Comparison of ENCODE assay signal across 9 cellular contexts in genomic region chr12:54658306-54659264, GRCh38. TPM values are rescaled to one million over a fixed set of nuclear protein-coding genes. Genes with fewer than 3 reads are reported as not detected.
A peak's percentile ranks its signal among the peaks of the same experiment; 100 is the strongest.
DNase-seq lines count a peak whose midpoint lies in the region; ATAC-seq and TF ChIP-seq lines count a peak whose summit lies in the region.
"Had no signal": no experiment of that assay in that cellular context is flagged by ENCODE, and none has a peak within 500 bp of the region (broad histone marks: within the 10 kb centered on the region; RNA-seq: fewer than 3 reads in every experiment).

No MANE protein-coding gene starts in this region.

- DNase-seq in CD1c-positive myeloid dendritic cell (ENCODE audit: extremely low spot score): peak; percentile 57
- peak; percentile 15 for DNase-seq in RPMI7951 (ENCODE audit: low read depth)
- peak; percentile 55 for DNase-seq in activated naive CD8-positive, alpha-beta T cell treated with anti-CD3 and anti-CD28 coated beads for 36 hours
- DNase-seq in right lobe of liver: peak in 2 of 3 donors; percentile 46 to 60
- no peak for DNase-seq in upper lobe of right lung
- DNase-seq in amniotic stem cell (lab: John Stamatoyannopoulos, UW): no peak

- H3K27me3 ChIP-seq in right lobe of liver: no peaks in the 10 kb centered on the region
- H3K27me3 ChIP-seq in upper lobe of right lung: peaks cover 5% of the 10 kb centered on the region

- H3K27ac Mint-ChIP-seq in activated naive CD8-positive, alpha-beta T cell treated with anti-CD3 and anti-CD28 coated beads for 36 hours: no peak overlapping the region

- H3K4me3 ChIP-seq in right lobe of liver: no peak overlapping the region
- no peak overlapping the region for H3K4me3 ChIP-seq in upper lobe of right lung
- H3K4me3 ChIP-seq: SJSA1 had no signal

- peaks cover 4% of the 10 kb centered on the region for H3K27me3 Mint-ChIP-seq in activated naive CD8-positive, alpha-beta T cell treated with anti-CD3 and anti-CD28 coated beads for 36 hours

- H3K9me3 ChIP-seq in right lobe of liver (no peaks in the 10 kb centered on the region), upper lobe of right lung (no peaks in the 10 kb centered on the region)
- H3K9me3 ChIP-seq: SJSA1 had no signal

- H3K4me3 Mint-ChIP-seq in activated naive CD8-positive, alpha-beta T cell treated with anti-CD3 and anti-CD28 coated beads for 36 hours: no peak overlapping the region

- H3K4me1 ChIP-seq in right lobe of liver (peaks cover 0 to 13% (median 0%) of the 10 kb centered on the region in 4 donors), upper lobe of right lung (no peaks in the 10 kb centered on the region)

- no peaks in the 10 kb centered on the region for H3K4me1 Mint-ChIP-seq in activated naive CD8-positive, alpha-beta T cell treated with anti-CD3 and anti-CD28 coated beads for 36 hours

- ATAC-seq in GM19035 (IDR thresholded peaks at IDR 0.05; ENCODE audit: unreplicated experiment) (peak; percentile 64), HG03457 (IDR thresholded peaks at IDR 0.05; ENCODE audit: unreplicated experiment) (peak; percentile 81), right lobe of liver (peak; percentile 74 to 86 (median 80)), upper lobe of right lung (peak; percentile 83)

- intact Hi-C loops in right lobe of liver (cut with DNase I): no loop called here
- intact Hi-C loops in upper lobe of right lung (cut with DNase I): no loop called here

- H3K9me3 Mint-ChIP-seq in activated naive CD8-positive, alpha-beta T cell treated with anti-CD3 and anti-CD28 coated beads for 36 hours: no peaks in the 10 kb centered on the region

- H3K27ac ChIP-seq in right lobe of liver: no peak overlapping the region
- H3K27ac ChIP-seq in upper lobe of right lung: no peak overlapping the region
- H3K27ac ChIP-seq: SJSA1 had no signal

- 48% methylated on average over 15 of the region's 19 CpGs for WGBS in right lobe of liver (ENCODE audit: insufficient coverage, low coverage, low lambda C conversion rate, missing lambda C conversion rate)

- TF ChIP-seq CTCF in right lobe of liver (IDR thresholded peaks at IDR 0.05): peak; percentile 51 to 79 (median 59)
- peak; percentile 56 for TF ChIP-seq CTCF in upper lobe of right lung (IDR thresholded peaks at IDR 0.05)

- no peaks in the 10 kb centered on the region for H3K36me3 ChIP-seq in right lobe of liver
- no peaks in the 10 kb centered on the region for H3K36me3 ChIP-seq in upper lobe of right lung
- H3K36me3 ChIP-seq: SJSA1 had no signal

- no peak for TF ChIP-seq POLR2A in right lobe of liver (IDR thresholded peaks at IDR 0.05)

- H3K36me3 Mint-ChIP-seq in activated naive CD8-positive, alpha-beta T cell treated with anti-CD3 and anti-CD28 coated beads for 36 hours: no peaks in the 10 kb centered on the region

RNA-seq across cellular contexts. Expression of gene DCD, which starts 10.4 kb away (rescaled TPM):
- not detected in 2 replicates for total RNA-seq in RPMI7951 (2014; rRNA removed; shearing (Covaris generic))
- total RNA-seq in activated naive CD8-positive, alpha-beta T cell treated with anti-CD3 and anti-CD28 coated beads for 36 hours: not detected
- total RNA-seq in right lobe of liver (not detected), upper lobe of right lung (not detected)
- total RNA-seq: SJSA1 had no signal

RNA-seq across cellular contexts. Expression of gene LACRT, which starts 23.9 kb away (rescaled TPM):
- total RNA-seq in RPMI7951 (2014; rRNA removed; shearing (Covaris generic)): not detected in 2 replicates
- not detected for total RNA-seq in activated naive CD8-positive, alpha-beta T cell treated with anti-CD3 and anti-CD28 coated beads for 36 hours
- total RNA-seq in right lobe of liver (not detected), upper lobe of right lung (not detected)
- total RNA-seq: SJSA1 had no signal

Comparison
In these comparisons a context has a peak if more than half of its experiments do, and no peak if none do; other contexts are left out.
1. DNase-seq: peak in CD1c-positive myeloid dendritic cell (single experiment), RPMI7951 (single experiment), activated naive CD8-positive, alpha-beta T cell treated with anti-CD3 and anti-CD28 coated beads for 36 hours (single experiment) and right lobe of liver (2 of 3); none in upper lobe of right lung (single experiment) and amniotic stem cell (single experiment).
2. Peak in every context shown above with its lines, with median percentiles within 50 percentile points of each other: ATAC-seq.